23 cellular contexts compared by ENCODE assay signal in genomic region chr4:9732246-9732645, GRCh38. TPM values are rescaled to one million over a fixed set of nuclear protein-coding genes. Genes with fewer than 3 reads are reported as not detected.
"Had no signal": no experiment of that assay in that cellular context is flagged by ENCODE, and none has a peak within 500 bp of the region (broad histone marks: within the 10 kb centered on the region; RNA-seq: fewer than 3 reads in every experiment).

No MANE protein-coding gene starts in this region.

RNA-seq across cellular contexts. Expression of gene DRD5, which starts 49.2 kb away (rescaled TPM):
- total RNA-seq: activated CD4-positive, alpha-beta memory T cell treated with anti-CD3 and anti-CD28 coated beads for 36 hours; activated CD4-positive, alpha-beta T cell treated with anti-CD3 and anti-CD28 coated beads for 36 hours; activated CD4-positive, alpha-beta T cell treated with anti-CD3 and anti-CD28 coated beads, Interleukin-2, amount 10 ng/mL, durations not matched to agents 24 days and 14 days; activated CD8-positive, alpha-beta memory T cell treated with anti-CD3 and anti-CD28 coated beads for 36 hours; activated CD8-positive, alpha-beta memory T cell treated with anti-CD3 and anti-CD28 coated beads, Interleukin-2, amount 10 ng/mL, durations not matched to agents 7 days and 5 days; activated CD8-positive, alpha-beta T cell treated with anti-CD3 and anti-CD28 coated beads, Interleukin-2, amount 10 ng/mL, durations not matched to agents 7 days and 5 days; activated naive CD4-positive, alpha-beta T cell treated with anti-CD3 and anti-CD28 coated beads for 36 hours; activated naive CD8-positive, alpha-beta T cell treated with anti-CD3 and anti-CD28 coated beads for 36 hours; activated T-helper 1 cell treated with anti-CD3 and anti-CD28 coated beads, Interleukin-12 subunit alpha, Interleukin-12 subunit beta, Interleukin-2, Interleukin-4 antibody, amounts not matched to agents 30 ng/mL and 10 ng/mL and 1 ng/mL, durations not matched to agents 14 hours and 24 hours and 36 hours; activated T-helper 2 cell treated with anti-CD3 and anti-CD28 coated beads, Interferon-gamma antibody, Interleukin-2, Interleukin-4, amounts not matched to agents 10 μg/mL and 5 μg/mL and 100 μg/mL, durations not matched to agents 14 hours and 24 hours and 36 hours; aorta; body of pancreas; chondrocyte; dermis blood vessel endothelial cell; endothelial cell of umbilical vein; esophagus squamous epithelium; fibroblast of lung; fibroblast of villous mesenchyme; gastroesophageal sphincter; glomerular endothelial cell; heart right ventricle; T-helper 17 cell had no signal
- polyA plus RNA-seq: adrenal gland, aorta, endothelial cell of umbilical vein, fibroblast of lung had no signal
